Comparison of ENCODE assay signal across 13 cellular contexts in genomic region chr10:57692255-57692980, GRCh38.
DNase-seq lines count a peak whose midpoint lies in the region; ATAC-seq and TF ChIP-seq lines count a peak whose summit lies in the region.
"Had no signal": no experiment of that assay in that cellular context is flagged by ENCODE, and none has a peak within 500 bp of the region (broad histone marks: within the 10 kb centered on the region; RNA-seq: fewer than 3 reads in every experiment).

No MANE protein-coding gene starts in this region.

- ATAC-seq in HG02798 (IDR thresholded peaks at IDR 0.05; ENCODE audit: poor library complexity, unreplicated experiment): no peak
- no peak for ATAC-seq in HG02840 (IDR thresholded peaks at IDR 0.05; ENCODE audit: low FRiP score, unreplicated experiment)
- ATAC-seq: T-helper 17 cell had no signal

- DNase-seq in GM03348 (ENCODE audit: low spot score) (peak; percentile 11), SK-MEL-5 (ENCODE audit: low read depth, low spot score) (peak; percentile 87), fibroblast of peridontal ligament (ENCODE audit: extremely low read depth) (peak; percentile 92), retinal pigment epithelial cell (ENCODE audit: low read depth) (peak; percentile 87), NCI-H2029 (lab: John Stamatoyannopoulos, UW) (no peak), NOMO-1 (lab: John Stamatoyannopoulos, UW; ENCODE audit: unreplicated experiment in 2 of 2) (no peak)
- DNase-seq: DMS153, NCI-H1048, sigmoid colon, T-helper 17 cell had no signal

- TF ChIP-seq CTCF in retinal pigment epithelial cell (conservative IDR thresholded peaks at IDR 0.05; ENCODE audit: low read depth, low read length): no peak

- in situ Hi-C loops in SK-MEL-5 (cut with HindIII; ENCODE audit: low pct_unique_long_range_greater_than_20kb, low sequenced_read_pairs): no loop called here

- no peak overlapping the region for H3K4me3 ChIP-seq in retinal pigment epithelial cell (ENCODE audit: low read length)
- H3K4me3 ChIP-seq: esophagus muscularis mucosa, sigmoid colon had no signal

Comparison
In these comparisons a context has a peak if more than half of its experiments do, and no peak if none do; other contexts are left out.
1. DNase-seq: peak in GM03348 (single experiment), SK-MEL-5 (single experiment), fibroblast of peridontal ligament (single experiment) and retinal pigment epithelial cell (single experiment); none in NCI-H2029 (single experiment) and NOMO-1 (0 of 2).